In genomic region chr10:102299873-102300272, GRCh38 we compare ENCODE assay signal across 12 cellular contexts. TPM values are rescaled to one million over a fixed set of nuclear protein-coding genes. Genes with fewer than 3 reads are reported as not detected.
A peak's percentile ranks its signal among the peaks of the same experiment; 100 is the strongest.
DNase-seq lines count a peak whose midpoint lies in the region; ATAC-seq lines count a peak whose summit lies in the region.
"Had no signal": no experiment of that assay in that cellular context is flagged by ENCODE, and none has a peak within 500 bp of the region (broad histone marks: within the 10 kb centered on the region; RNA-seq: fewer than 3 reads in every experiment).

No MANE protein-coding gene starts in this region.

- DNase-seq in GM23248 (peak; percentile 82), fibroblast of peridontal ligament (ENCODE audit: extremely low read depth) (peak; percentile 47), renal cortical epithelial cell (ENCODE audit: low read depth) (peak; percentile 85), T-helper 9 cell (no peak), iPS-NIHi7 (ENCODE audit: extremely low spot score) (no peak)
- DNase-seq in activated CD4-positive, alpha-beta memory T cell treated with anti-CD3 and anti-CD28 coated beads, Interleukin-2, amount 10 ng/mL, durations not matched to agents 7 days and 5 days = no peak
- DNase-seq: activated CD4-positive, alpha-beta T cell treated with anti-CD3 and anti-CD28 coated beads, Interleukin-2, amount 50 U/mL, for 4 hours; mucosa of descending colon had no signal

- H3K27me3 ChIP-seq in GM23248 (replicated peaks; ENCODE audit: insufficient read depth) = no peaks in the 10 kb centered on the region
- H3K27me3 ChIP-seq: vagina had no signal

- ATAC-seq in HG02852 (IDR thresholded peaks at IDR 0.05; ENCODE audit: unreplicated experiment) (no peak), GM18519 (IDR thresholded peaks at IDR 0.05; ENCODE audit: low FRiP score, unreplicated experiment) (no peak)

- no peaks in the 10 kb centered on the region for H3K9me3 ChIP-seq in GM23248 (ENCODE audit: low read depth)
- H3K9me3 ChIP-seq: mucosa of descending colon, vagina had no signal

- H3K27me3 Mint-ChIP-seq in activated CD4-positive, alpha-beta memory T cell treated with anti-CD3 and anti-CD28 coated beads, Interleukin-2, amount 10 ng/mL, durations not matched to agents 7 days and 5 days = no peaks in the 10 kb centered on the region
- H3K27me3 Mint-ChIP-seq: dendritic cell treated with granulocyte-macrophage colony-stimulating factor and Interleukin-4, amounts not matched to agents 40 ng/mL and 50 ng/mL, for 4 days had no signal

- CTCF ChIA-PET in activated CD4-positive, alpha-beta memory T cell treated with anti-CD3 and anti-CD28 coated beads, Interleukin-2, amount 10 ng/mL, durations not matched to agents 7 days and 5 days (lab: Charles Lee) = interaction anchor here (0.7 kb wide), 1 partner anchor 52 kb away, joined by 4 read pairs; no protein-coding TSS in a partner anchor

- H3F3A ChIP-seq in GM23248 (ENCODE audit: insufficient read depth) = peaks cover 20% of the 10 kb centered on the region

- POLR2A ChIA-PET in activated CD4-positive, alpha-beta memory T cell treated with anti-CD3 and anti-CD28 coated beads, Interleukin-2, amount 10 ng/mL, durations not matched to agents 7 days and 5 days (lab: Charles Lee) = no interaction called here

- no peaks in the 10 kb centered on the region for H3K36me3 ChIP-seq in GM23248 (ENCODE audit: low read depth)
- H3K36me3 ChIP-seq: vagina had no signal

- peak overlapping the region; percentile 56 for H3K9ac ChIP-seq in GM23248

- no peak overlapping the region for H3K4me3 Mint-ChIP-seq in activated CD4-positive, alpha-beta memory T cell treated with anti-CD3 and anti-CD28 coated beads, Interleukin-2, amount 10 ng/mL, durations not matched to agents 7 days and 5 days
- H3K4me3 Mint-ChIP-seq: dendritic cell treated with granulocyte-macrophage colony-stimulating factor and Interleukin-4, amounts not matched to agents 40 ng/mL and 50 ng/mL, for 4 days had no signal

- no peaks in the 10 kb centered on the region for H3K9me3 Mint-ChIP-seq in activated CD4-positive, alpha-beta memory T cell treated with anti-CD3 and anti-CD28 coated beads, Interleukin-2, amount 10 ng/mL, durations not matched to agents 7 days and 5 days
- H3K9me3 Mint-ChIP-seq: dendritic cell treated with granulocyte-macrophage colony-stimulating factor and Interleukin-4, amounts not matched to agents 40 ng/mL and 50 ng/mL, for 4 days had no signal

- peak overlapping the region; percentile 32 for H3K4me3 ChIP-seq in GM23248
- H3K4me3 ChIP-seq: mucosa of descending colon, vagina had no signal

- in situ Hi-C loops in GM23248 (cut with MboI) = no loop called here

- peaks cover 2% of the 10 kb centered on the region for H4K20me1 ChIP-seq in GM23248 (ENCODE audit: insufficient read depth)

- H3K4me1 Mint-ChIP-seq in activated CD4-positive, alpha-beta memory T cell treated with anti-CD3 and anti-CD28 coated beads, Interleukin-2, amount 10 ng/mL, durations not matched to agents 7 days and 5 days = peaks cover 18% of the 10 kb centered on the region

- H3K27ac ChIP-seq in GM23248 = peak overlapping the region; percentile 81
- H3K27ac ChIP-seq: vagina had no signal

- H3K4me2 ChIP-seq in GM23248 (ENCODE audit: unreplicated experiment) = peak overlapping the region; percentile 52

- H3K4me1 ChIP-seq in GM23248 (ENCODE audit: insufficient read depth) = peaks cover 11% of the 10 kb centered on the region

- no peaks in the 10 kb centered on the region for H3K9me2 ChIP-seq in GM23248 (ENCODE audit: insufficient read depth)

- H2AFZ ChIP-seq in GM23248 = no peak overlapping the region

- peaks cover 15% of the 10 kb centered on the region for H3K36me3 Mint-ChIP-seq in activated CD4-positive, alpha-beta memory T cell treated with anti-CD3 and anti-CD28 coated beads, Interleukin-2, amount 10 ng/mL, durations not matched to agents 7 days and 5 days (ENCODE audit: low read depth)

- peak overlapping the region; percentile 36 for H3K27ac Mint-ChIP-seq in activated CD4-positive, alpha-beta memory T cell treated with anti-CD3 and anti-CD28 coated beads, Interleukin-2, amount 10 ng/mL, durations not matched to agents 7 days and 5 days
- H3K27ac Mint-ChIP-seq: dendritic cell treated with granulocyte-macrophage colony-stimulating factor and Interleukin-4, amounts not matched to agents 40 ng/mL and 50 ng/mL, for 4 days had no signal

- peaks cover 78% of the 10 kb centered on the region for H3K79me2 ChIP-seq in GM23248 (ENCODE audit: insufficient read depth)

RNA-seq across cellular contexts. Expression of gene GBF1, which starts 54.5 kb away (rescaled TPM):
- total RNA-seq in GM23248 (2014; rRNA removed; shearing (Covaris generic)) = 43.9 and 48.7 TPM in 2 replicates
- polyA plus RNA-seq in GM23248 (2016; fragmentation: Nextera tagmentation; extraction: Ambion mirVana) = 28.1 and 29.8 TPM in 2 replicates
- 10 to 100 TPM; 42.4 to 43.1 TPM for total RNA-seq in activated CD4-positive, alpha-beta memory T cell treated with anti-CD3 and anti-CD28 coated beads, Interleukin-2, amount 10 ng/mL, durations not matched to agents 7 days and 5 days
- total RNA-seq in renal cortical epithelial cell = 22.4 and 90.0 TPM in 2 replicates

RNA-seq across cellular contexts. Expression of gene PITX3, which starts 58.6 kb away (rescaled TPM):
- total RNA-seq in GM23248 (2014; rRNA removed; shearing (Covaris generic)) = not detected in 2 replicates
- not detected in 2 replicates for polyA plus RNA-seq in GM23248 (2016; fragmentation: Nextera tagmentation; extraction: Ambion mirVana)
- total RNA-seq in activated CD4-positive, alpha-beta memory T cell treated with anti-CD3 and anti-CD28 coated beads, Interleukin-2, amount 10 ng/mL, durations not matched to agents 7 days and 5 days = not detected
- 1.7 and 2.2 TPM in 2 replicates for total RNA-seq in renal cortical epithelial cell
- total RNA-seq: mucosa of descending colon, vagina had no signal

Comparison
In these comparisons a context has a peak if more than half of its experiments do, and no peak if none do; other contexts are left out.
1. DNase-seq: peak in GM23248 (single experiment), fibroblast of peridontal ligament (single experiment) and renal cortical epithelial cell (single experiment); none in activated CD4-positive, alpha-beta memory T cell treated with anti-CD3 and anti-CD28 coated beads, Interleukin-2, amount 10 ng/mL, durations not matched to agents 7 days and 5 days (single experiment), T-helper 9 cell (single experiment) and iPS-NIHi7 (single experiment).